In genomic region chrX:49172280-49172780, GRCh38 we compare ENCODE assay signal across 8 cellular contexts. TPM values are rescaled to one million over a fixed set of nuclear protein-coding genes. Genes with fewer than 3 reads are reported as not detected.
A peak's percentile ranks its signal among the peaks of the same experiment; 100 is the strongest.
DNase-seq lines count a peak whose midpoint lies in the region; ATAC-seq, FAIRE-seq and TF ChIP-seq lines count a peak whose summit lies in the region.

No MANE protein-coding gene starts in this region.

- no peaks in the 10 kb centered on the region for H3K79me2 ChIP-seq in OCI-LY1 (ENCODE audit: insufficient read depth, low read length)

- no peaks in the 10 kb centered on the region for H3F3A ChIP-seq in OCI-LY1 (ENCODE audit: insufficient read depth, low read length)

- ATAC-seq in HG03432 (IDR thresholded peaks at IDR 0.05; ENCODE audit: unreplicated experiment) (peak; percentile 75), aorta (ENCODE audit: low FRiP score) (peak; percentile 84)

- 33 to 50% (median 42%) methylated on average over 18 to 37 of the region's 37 CpGs for WGBS in ovary, 3 donors
- 0 to 36% methylated on average over 34 to 37 of the region's 37 CpGs for WGBS in aorta, 2 donors

- peak overlapping the region; percentile 83 for H3K9ac ChIP-seq in OCI-LY1 (ENCODE audit: low read length)

- peak; percentile 64 for DNase-seq in AG20443 (ENCODE audit: low spot score)
- no peak for DNase-seq in GM19239 (ENCODE audit: insufficient read length, low spot score)
- DNase-seq in activated T-helper 1 cell treated with Interleukin-2 at 50 U/mL for 16 hours (ENCODE audit: low read depth) = peak; percentile 50
- peak; percentile 45 for DNase-seq in fibroblast of the conjunctiva (ENCODE audit: low read depth)
- DNase-seq in ovary = peak; percentile 66 to 78 (median 72)
- DNase-seq in aorta = peak; percentile 74 to 87

- peaks cover 35% of the 10 kb centered on the region for H3K36me3 ChIP-seq in OCI-LY1 (ENCODE audit: insufficient read depth, low read length)
- H3K36me3 ChIP-seq in ovary = no peaks in the 10 kb centered on the region
- no peaks in the 10 kb centered on the region for H3K36me3 ChIP-seq in aorta (ENCODE audit: control insufficient read depth in 1 of 2, insufficient read depth in 2 of 2, low read length in 1 of 2)

- H2AFZ ChIP-seq in OCI-LY1 (ENCODE audit: low read length) = no peak overlapping the region

- H3K9me3 ChIP-seq in OCI-LY1 (ENCODE audit: low read length) = no peaks in the 10 kb centered on the region
- no peaks in the 10 kb centered on the region for H3K9me3 ChIP-seq in ovary
- no peaks in the 10 kb centered on the region for H3K9me3 ChIP-seq in aorta (ENCODE audit: control insufficient read depth, low read length)

- no peaks in the 10 kb centered on the region for H3K27me3 ChIP-seq in OCI-LY1 (ENCODE audit: insufficient read depth, low read length)
- H3K27me3 ChIP-seq in ovary = no peaks in the 10 kb centered on the region
- H3K27me3 ChIP-seq in aorta (ENCODE audit: control insufficient read depth in 1 of 2, insufficient read depth in 2 of 2, low read length in 1 of 2) = no peaks in the 10 kb centered on the region

- H3K4me3 ChIP-seq in OCI-LY1 (ENCODE audit: low read depth, low read length, poor library complexity, severe bottlenecking) = peak overlapping the region; percentile 82
- peak overlapping the region; percentile 55 for H3K4me3 ChIP-seq in ovary
- H3K4me3 ChIP-seq in aorta (ENCODE audit: low read length in 2 of 2) = peak overlapping the region; percentile 68 to 72

- H3K4me1 ChIP-seq in OCI-LY1 (ENCODE audit: insufficient read depth, low read length, severe bottlenecking) = peaks cover 25% of the 10 kb centered on the region
- no peaks in the 10 kb centered on the region for H3K4me1 ChIP-seq in ovary (ENCODE audit: insufficient read depth)
- no peaks in the 10 kb centered on the region for H3K4me1 ChIP-seq in aorta (ENCODE audit: control insufficient read depth in 1 of 2, insufficient read depth in 2 of 2, low read length in 2 of 2)

- no peak for TF ChIP-seq EP300 in ovary (IDR thresholded peaks at IDR 0.05)

- no peaks in the 10 kb centered on the region for H4K20me1 ChIP-seq in OCI-LY1 (ENCODE audit: insufficient read depth, low read length)

- H3K27ac ChIP-seq in OCI-LY1 (ENCODE audit: low read depth, low read length, poor library complexity, severe bottlenecking) (peak overlapping the region; percentile 63), ovary (peak overlapping the region; percentile 44 to 81), aorta (ENCODE audit: low read depth in 1 of 2, low read length in 2 of 2) (peak overlapping the region in 1 of 2 donors; percentile 96)

- FAIRE-seq in GM19239 (lab: Jason Lieb, UNC) = peak; percentile 84

- no peak for TF ChIP-seq POLR2A in ovary (IDR thresholded peaks at IDR 0.05)

- peak overlapping the region; percentile 63 for H3K4me2 ChIP-seq in OCI-LY1 (ENCODE audit: low read length)

- intact Hi-C loops in ovary (cut with DNase I) (no loop called here), aorta (cut with DNase I) (no loop called here)

- no peaks in the 10 kb centered on the region for H3K9me2 ChIP-seq in OCI-LY1 (ENCODE audit: low read depth, low read length)

- no peak for TF ChIP-seq CTCF in OCI-LY1 (IDR thresholded peaks at IDR 0.05; ENCODE audit: low read length)
- TF ChIP-seq CTCF in ovary (IDR thresholded peaks at IDR 0.05) = no peak

RNA-seq across cellular contexts. Expression of gene PLP2, which starts 0.6 kb away (rescaled TPM):
- 100 to 1,000 TPM in 5 of 7 donors, 10 to 100 TPM in 2; 16.3 to 116 (median 105) TPM for total RNA-seq in ovary
- polyA plus RNA-seq in ovary = 100 to 1,000 TPM in 1 of 2 donors, 10 to 100 TPM in 1; 92.6 to 244 TPM
- total RNA-seq in aorta = 100 to 1,000 TPM; 159 to 201 TPM
- 100 to 1,000 TPM; 203 to 337 TPM for polyA plus RNA-seq in aorta

RNA-seq across cellular contexts. Expression of gene MAGIX, which starts 9.8 kb away (rescaled TPM):
- total RNA-seq in ovary = 10 to 100 TPM in 1 of 7 donors, 1 to 10 TPM in 6; 1.3 to 22.5 (median 2.0) TPM
- under 1 TPM; 0.32 to 0.82 TPM for polyA plus RNA-seq in ovary
- 1 to 10 TPM; 2.7 to 2.8 TPM for total RNA-seq in aorta
- 1 to 10 TPM; 1.9 to 4.9 TPM for polyA plus RNA-seq in aorta

RNA-seq across cellular contexts. Expression of gene PRICKLE3, which starts 13.8 kb away (rescaled TPM):
- total RNA-seq in ovary (10 to 100 TPM in 6 of 7 donors, 1 to 10 TPM in 1; 9.1 to 15.1 (median 11.5) TPM), aorta (10 to 100 TPM; 11.9 to 13.3 TPM)
- polyA plus RNA-seq in ovary (1 to 10 TPM; 3.5 to 5.5 TPM), aorta (1 to 10 TPM; 2.8 to 7.2 TPM)

RNA-seq across cellular contexts. Expression of gene SYP, which starts 27.7 kb away (rescaled TPM):
- 1 to 10 TPM in 6 of 7 donors, under 1 TPM in 1; 0.69 to 3.3 (median 1.3) TPM for total RNA-seq in ovary
- 1 to 10 TPM; 1.9 to 3.1 TPM for polyA plus RNA-seq in ovary
- 1 to 10 TPM; 2.4 to 4.5 TPM for total RNA-seq in aorta
- 1 to 10 TPM; 3.0 to 5.3 TPM for polyA plus RNA-seq in aorta

RNA-seq across cellular contexts. Expression of gene GPKOW, which starts 48.8 kb away (rescaled TPM):
- 10 to 100 TPM; 17.2 to 25.5 (median 20.9) TPM for total RNA-seq in ovary
- 10 to 100 TPM; 13.7 to 18.3 TPM for polyA plus RNA-seq in ovary
- total RNA-seq in aorta = 10 to 100 TPM; 15.8 to 20.4 TPM
- 10 to 100 TPM; 14.3 to 22.8 TPM for polyA plus RNA-seq in aorta
